In the genomic region with DNA sequence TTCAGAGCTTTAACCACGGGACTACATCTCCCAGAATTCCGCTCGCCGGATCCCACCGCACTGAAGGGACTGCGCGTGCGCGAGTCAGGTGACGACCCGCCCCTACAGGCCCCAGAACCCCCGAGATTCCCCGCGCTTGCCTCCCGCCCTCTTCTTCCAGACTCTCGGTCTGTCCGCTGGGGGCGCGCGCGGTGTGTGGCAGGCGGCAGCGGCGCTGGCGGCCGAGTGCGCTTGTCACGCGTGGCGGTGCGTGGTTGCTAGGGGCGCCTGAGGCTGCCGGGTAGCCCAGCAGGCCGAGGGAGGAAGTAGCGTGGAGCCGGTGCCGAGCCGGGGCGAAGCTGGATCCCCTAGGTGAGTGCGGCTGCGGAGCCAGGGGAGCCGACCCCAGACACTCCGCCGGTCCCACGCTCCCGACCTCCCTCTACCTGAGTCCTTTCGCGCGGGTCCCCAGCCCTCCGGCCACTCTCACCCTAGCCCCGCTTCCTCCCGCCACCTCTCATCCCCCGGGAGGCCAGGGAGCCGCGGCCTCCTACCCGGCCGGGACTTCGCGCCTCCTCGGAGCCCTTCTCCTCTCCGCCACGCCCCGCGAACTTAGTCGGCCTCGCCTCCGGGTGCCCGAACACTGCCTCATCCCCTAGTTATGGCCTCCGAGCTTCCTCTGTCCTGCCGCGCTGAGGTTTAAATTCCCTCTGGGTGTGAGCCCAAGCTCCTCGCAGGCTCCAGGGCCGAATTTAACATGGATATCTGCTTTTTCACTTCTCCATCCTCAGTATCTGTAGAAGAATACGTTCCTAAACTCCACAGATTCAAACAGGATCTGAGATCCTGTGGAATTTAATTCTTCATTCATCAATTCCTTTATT, we compare ENCODE assay signal across 1 cellular context.
TF ChIP-seq lines count a peak whose summit lies in the region.

A gene with protein sequence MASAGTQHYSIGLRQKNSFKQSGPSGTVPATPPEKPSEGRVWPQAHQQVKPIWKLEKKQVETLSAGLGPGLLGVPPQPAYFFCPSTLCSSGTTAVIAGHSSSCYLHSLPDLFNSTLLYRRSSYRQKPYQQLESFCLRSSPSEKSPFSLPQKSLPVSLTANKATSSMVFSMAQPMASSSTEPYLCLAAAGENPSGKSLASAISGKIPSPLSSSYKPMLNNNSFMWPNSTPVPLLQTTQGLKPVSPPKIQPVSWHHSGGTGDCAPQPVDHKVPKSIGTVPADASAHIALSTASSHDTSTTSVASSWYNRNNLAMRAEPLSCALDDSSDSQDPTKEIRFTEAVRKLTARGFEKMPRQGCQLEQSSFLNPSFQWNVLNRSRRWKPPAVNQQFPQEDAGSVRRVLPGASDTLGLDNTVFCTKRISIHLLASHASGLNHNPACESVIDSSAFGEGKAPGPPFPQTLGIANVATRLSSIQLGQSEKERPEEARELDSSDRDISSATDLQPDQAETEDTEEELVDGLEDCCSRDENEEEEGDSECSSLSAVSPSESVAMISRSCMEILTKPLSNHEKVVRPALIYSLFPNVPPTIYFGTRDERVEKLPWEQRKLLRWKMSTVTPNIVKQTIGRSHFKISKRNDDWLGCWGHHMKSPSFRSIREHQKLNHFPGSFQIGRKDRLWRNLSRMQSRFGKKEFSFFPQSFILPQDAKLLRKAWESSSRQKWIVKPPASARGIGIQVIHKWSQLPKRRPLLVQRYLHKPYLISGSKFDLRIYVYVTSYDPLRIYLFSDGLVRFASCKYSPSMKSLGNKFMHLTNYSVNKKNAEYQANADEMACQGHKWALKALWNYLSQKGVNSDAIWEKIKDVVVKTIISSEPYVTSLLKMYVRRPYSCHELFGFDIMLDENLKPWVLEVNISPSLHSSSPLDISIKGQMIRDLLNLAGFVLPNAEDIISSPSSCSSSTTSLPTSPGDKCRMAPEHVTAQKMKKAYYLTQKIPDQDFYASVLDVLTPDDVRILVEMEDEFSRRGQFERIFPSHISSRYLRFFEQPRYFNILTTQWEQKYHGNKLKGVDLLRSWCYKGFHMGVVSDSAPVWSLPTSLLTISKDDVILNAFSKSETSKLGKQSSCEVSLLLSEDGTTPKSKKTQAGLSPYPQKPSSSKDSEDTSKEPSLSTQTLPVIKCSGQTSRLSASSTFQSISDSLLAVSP (plus strand): TSS at position 149 of the 863 bp plus-strand sequence. CDS start 26,842 bp downstream, outside the sequence.

TF ChIP-seq in GM12878, 131 proteins besides CTCF, POLR2A, EP300 and RAD21 (continued from another document and continues in another):
- TF ChIP-seq GATAD2B (conservative IDR thresholded peaks at IDR 0.05; ENCODE audit: low read depth) (peak; percentile 98), NR2C1 (IDR thresholded peaks at IDR 0.05) (no peak), MTA2 (IDR thresholded peaks at IDR 0.05; ENCODE audit: low read depth) (no peak), ATF7 (IDR thresholded peaks at IDR 0.05; ENCODE audit: low read depth) (no peak), ZNF24 (IDR thresholded peaks at IDR 0.05) (no peak), JUNB (IDR thresholded peaks at IDR 0.05) (no peak), CHD4 (IDR thresholded peaks at IDR 0.05) (no peak), HDAC6 (IDR thresholded peaks at IDR 0.05; ENCODE audit: unreplicated experiment) (no peak), CBX3 (IDR thresholded peaks at IDR 0.05; ENCODE audit: borderline replicate concordance, low read depth) (no peak), BACH1 (IDR thresholded peaks at IDR 0.05; ENCODE audit: borderline replicate concordance) (peak; percentile 99), POU2F2 (IDR thresholded peaks at IDR 0.05; ENCODE audit: borderline replicate concordance, low read depth, low read length) (0 out of 3 replicates have a peak, but pooled peaks have one; percentile 34), KDM1A (IDR thresholded peaks at IDR 0.05; ENCODE audit: borderline replicate concordance) (no peak), ZNF274 (IDR thresholded peaks at IDR 0.05; ENCODE audit: insufficient read depth, insufficient read length) (no peak), PAX5 (IDR thresholded peaks at IDR 0.05; ENCODE audit: borderline replicate concordance, low read depth, low read length) (no peak; the same call in 1 of the 2 replicates), BCL11A (IDR thresholded peaks at IDR 0.05; ENCODE audit: low read depth, low read length) (no peak), WRNIP1 (IDR thresholded peaks at IDR 0.05; ENCODE audit: borderline replicate concordance, low read depth, low read length) (no peak), SREBF1 (IDR thresholded peaks at IDR 0.05; ENCODE audit: low read length) (peak; percentile 63), PAX8 (IDR thresholded peaks at IDR 0.05) (no peak)
- TF ChIP-seq, protein P1, sequence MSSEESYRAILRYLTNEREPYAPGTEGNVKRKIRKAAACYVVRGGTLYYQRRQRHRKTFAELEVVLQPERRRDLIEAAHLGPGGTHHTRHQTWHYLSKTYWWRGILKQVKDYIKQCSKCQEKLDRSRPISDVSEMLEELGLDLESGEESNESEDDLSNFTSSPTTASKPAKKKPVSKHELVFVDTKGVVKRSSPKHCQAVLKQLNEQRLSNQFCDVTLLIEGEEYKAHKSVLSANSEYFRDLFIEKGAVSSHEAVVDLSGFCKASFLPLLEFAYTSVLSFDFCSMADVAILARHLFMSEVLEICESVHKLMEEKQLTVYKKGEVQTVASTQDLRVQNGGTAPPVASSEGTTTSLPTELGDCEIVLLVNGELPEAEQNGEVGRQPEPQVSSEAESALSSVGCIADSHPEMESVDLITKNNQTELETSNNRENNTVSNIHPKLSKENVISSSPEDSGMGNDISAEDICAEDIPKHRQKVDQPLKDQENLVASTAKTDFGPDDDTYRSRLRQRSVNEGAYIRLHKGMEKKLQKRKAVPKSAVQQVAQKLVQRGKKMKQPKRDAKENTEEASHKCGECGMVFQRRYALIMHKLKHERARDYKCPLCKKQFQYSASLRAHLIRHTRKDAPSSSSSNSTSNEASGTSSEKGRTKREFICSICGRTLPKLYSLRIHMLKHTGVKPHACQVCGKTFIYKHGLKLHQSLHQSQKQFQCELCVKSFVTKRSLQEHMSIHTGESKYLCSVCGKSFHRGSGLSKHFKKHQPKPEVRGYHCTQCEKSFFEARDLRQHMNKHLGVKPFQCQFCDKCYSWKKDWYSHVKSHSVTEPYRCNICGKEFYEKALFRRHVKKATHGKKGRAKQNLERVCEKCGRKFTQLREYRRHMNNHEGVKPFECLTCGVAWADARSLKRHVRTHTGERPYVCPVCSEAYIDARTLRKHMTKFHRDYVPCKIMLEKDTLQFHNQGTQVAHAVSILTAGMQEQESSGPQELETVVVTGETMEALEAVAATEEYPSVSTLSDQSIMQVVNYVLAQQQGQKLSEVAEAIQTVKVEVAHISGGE (CRISPR knock-in tag; IDR thresholded peaks at IDR 0.05): no peak
- TF ChIP-seq, protein P2, sequence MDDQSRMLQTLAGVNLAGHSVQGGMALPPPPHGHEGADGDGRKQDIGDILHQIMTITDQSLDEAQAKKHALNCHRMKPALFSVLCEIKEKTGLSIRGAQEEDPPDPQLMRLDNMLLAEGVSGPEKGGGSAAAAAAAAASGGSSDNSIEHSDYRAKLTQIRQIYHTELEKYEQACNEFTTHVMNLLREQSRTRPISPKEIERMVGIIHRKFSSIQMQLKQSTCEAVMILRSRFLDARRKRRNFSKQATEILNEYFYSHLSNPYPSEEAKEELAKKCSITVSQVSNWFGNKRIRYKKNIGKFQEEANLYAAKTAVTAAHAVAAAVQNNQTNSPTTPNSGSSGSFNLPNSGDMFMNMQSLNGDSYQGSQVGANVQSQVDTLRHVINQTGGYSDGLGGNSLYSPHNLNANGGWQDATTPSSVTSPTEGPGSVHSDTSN (IDR thresholded peaks at IDR 0.05; ENCODE audit: insufficient replicate concordance, low read depth, low read length): peak; percentile 22
- TF ChIP-seq, protein P3, sequence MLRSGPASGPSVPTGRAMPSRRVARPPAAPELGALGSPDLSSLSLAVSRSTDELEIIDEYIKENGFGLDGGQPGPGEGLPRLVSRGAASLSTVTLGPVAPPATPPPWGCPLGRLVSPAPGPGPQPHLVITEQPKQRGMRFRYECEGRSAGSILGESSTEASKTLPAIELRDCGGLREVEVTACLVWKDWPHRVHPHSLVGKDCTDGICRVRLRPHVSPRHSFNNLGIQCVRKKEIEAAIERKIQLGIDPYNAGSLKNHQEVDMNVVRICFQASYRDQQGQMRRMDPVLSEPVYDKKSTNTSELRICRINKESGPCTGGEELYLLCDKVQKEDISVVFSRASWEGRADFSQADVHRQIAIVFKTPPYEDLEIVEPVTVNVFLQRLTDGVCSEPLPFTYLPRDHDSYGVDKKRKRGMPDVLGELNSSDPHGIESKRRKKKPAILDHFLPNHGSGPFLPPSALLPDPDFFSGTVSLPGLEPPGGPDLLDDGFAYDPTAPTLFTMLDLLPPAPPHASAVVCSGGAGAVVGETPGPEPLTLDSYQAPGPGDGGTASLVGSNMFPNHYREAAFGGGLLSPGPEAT (IDR thresholded peaks at IDR 0.05; ENCODE audit: low read depth): no peak; the same call in 1 of the 2 replicates
- TF ChIP-seq, protein P4, sequence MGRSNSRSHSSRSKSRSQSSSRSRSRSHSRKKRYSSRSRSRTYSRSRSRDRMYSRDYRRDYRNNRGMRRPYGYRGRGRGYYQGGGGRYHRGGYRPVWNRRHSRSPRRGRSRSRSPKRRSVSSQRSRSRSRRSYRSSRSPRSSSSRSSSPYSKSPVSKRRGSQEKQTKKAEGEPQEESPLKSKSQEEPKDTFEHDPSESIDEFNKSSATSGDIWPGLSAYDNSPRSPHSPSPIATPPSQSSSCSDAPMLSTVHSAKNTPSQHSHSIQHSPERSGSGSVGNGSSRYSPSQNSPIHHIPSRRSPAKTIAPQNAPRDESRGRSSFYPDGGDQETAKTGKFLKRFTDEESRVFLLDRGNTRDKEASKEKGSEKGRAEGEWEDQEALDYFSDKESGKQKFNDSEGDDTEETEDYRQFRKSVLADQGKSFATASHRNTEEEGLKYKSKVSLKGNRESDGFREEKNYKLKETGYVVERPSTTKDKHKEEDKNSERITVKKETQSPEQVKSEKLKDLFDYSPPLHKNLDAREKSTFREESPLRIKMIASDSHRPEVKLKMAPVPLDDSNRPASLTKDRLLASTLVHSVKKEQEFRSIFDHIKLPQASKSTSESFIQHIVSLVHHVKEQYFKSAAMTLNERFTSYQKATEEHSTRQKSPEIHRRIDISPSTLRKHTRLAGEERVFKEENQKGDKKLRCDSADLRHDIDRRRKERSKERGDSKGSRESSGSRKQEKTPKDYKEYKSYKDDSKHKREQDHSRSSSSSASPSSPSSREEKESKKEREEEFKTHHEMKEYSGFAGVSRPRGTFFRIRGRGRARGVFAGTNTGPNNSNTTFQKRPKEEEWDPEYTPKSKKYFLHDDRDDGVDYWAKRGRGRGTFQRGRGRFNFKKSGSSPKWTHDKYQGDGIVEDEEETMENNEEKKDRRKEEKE (IDR thresholded peaks at IDR 0.05): no peak
- TF ChIP-seq, protein P5, sequence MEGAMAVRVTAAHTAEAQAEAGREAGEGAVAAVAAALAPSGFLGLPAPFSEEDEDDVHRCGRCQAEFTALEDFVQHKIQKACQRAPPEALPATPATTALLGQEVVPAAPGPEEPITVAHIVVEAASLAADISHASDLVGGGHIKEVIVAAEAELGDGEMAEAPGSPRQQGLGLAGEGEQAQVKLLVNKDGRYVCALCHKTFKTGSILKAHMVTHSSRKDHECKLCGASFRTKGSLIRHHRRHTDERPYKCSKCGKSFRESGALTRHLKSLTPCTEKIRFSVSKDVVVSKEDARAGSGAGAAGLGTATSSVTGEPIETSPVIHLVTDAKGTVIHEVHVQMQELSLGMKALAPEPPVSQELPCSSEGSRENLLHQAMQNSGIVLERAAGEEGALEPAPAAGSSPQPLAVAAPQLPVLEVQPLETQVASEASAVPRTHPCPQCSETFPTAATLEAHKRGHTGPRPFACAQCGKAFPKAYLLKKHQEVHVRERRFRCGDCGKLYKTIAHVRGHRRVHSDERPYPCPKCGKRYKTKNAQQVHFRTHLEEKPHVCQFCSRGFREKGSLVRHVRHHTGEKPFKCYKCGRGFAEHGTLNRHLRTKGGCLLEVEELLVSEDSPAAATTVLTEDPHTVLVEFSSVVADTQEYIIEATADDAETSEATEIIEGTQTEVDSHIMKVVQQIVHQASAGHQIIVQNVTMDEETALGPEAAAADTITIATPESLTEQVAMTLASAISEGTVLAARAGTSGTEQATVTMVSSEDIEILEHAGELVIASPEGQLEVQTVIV (IDR thresholded peaks at IDR 0.05; ENCODE audit: borderline replicate concordance, partially characterized antibody): no peak
- TF ChIP-seq, protein P6, sequence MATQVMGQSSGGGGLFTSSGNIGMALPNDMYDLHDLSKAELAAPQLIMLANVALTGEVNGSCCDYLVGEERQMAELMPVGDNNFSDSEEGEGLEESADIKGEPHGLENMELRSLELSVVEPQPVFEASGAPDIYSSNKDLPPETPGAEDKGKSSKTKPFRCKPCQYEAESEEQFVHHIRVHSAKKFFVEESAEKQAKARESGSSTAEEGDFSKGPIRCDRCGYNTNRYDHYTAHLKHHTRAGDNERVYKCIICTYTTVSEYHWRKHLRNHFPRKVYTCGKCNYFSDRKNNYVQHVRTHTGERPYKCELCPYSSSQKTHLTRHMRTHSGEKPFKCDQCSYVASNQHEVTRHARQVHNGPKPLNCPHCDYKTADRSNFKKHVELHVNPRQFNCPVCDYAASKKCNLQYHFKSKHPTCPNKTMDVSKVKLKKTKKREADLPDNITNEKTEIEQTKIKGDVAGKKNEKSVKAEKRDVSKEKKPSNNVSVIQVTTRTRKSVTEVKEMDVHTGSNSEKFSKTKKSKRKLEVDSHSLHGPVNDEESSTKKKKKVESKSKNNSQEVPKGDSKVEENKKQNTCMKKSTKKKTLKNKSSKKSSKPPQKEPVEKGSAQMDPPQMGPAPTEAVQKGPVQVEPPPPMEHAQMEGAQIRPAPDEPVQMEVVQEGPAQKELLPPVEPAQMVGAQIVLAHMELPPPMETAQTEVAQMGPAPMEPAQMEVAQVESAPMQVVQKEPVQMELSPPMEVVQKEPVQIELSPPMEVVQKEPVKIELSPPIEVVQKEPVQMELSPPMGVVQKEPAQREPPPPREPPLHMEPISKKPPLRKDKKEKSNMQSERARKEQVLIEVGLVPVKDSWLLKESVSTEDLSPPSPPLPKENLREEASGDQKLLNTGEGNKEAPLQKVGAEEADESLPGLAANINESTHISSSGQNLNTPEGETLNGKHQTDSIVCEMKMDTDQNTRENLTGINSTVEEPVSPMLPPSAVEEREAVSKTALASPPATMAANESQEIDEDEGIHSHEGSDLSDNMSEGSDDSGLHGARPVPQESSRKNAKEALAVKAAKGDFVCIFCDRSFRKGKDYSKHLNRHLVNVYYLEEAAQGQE (IDR thresholded peaks at IDR 0.05; ENCODE audit: low read depth, low read length): no peak
- TF ChIP-seq, protein P7, sequence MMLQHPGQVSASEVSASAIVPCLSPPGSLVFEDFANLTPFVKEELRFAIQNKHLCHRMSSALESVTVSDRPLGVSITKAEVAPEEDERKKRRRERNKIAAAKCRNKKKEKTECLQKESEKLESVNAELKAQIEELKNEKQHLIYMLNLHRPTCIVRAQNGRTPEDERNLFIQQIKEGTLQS (IDR thresholded peaks at IDR 0.05; ENCODE audit: borderline replicate concordance, extremely low read depth, low read depth, low read length): peak; percentile 76; the same call in 1 of the 2 replicates
- TF ChIP-seq, protein P8, sequence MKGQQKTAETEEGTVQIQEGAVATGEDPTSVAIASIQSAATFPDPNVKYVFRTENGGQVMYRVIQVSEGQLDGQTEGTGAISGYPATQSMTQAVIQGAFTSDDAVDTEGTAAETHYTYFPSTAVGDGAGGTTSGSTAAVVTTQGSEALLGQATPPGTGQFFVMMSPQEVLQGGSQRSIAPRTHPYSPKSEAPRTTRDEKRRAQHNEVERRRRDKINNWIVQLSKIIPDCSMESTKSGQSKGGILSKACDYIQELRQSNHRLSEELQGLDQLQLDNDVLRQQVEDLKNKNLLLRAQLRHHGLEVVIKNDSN (IDR thresholded peaks at IDR 0.05; ENCODE audit: borderline replicate concordance, extremely low read length, insufficient read depth, low read depth, low read length): peak; percentile 79
